In the genomic region with DNA sequence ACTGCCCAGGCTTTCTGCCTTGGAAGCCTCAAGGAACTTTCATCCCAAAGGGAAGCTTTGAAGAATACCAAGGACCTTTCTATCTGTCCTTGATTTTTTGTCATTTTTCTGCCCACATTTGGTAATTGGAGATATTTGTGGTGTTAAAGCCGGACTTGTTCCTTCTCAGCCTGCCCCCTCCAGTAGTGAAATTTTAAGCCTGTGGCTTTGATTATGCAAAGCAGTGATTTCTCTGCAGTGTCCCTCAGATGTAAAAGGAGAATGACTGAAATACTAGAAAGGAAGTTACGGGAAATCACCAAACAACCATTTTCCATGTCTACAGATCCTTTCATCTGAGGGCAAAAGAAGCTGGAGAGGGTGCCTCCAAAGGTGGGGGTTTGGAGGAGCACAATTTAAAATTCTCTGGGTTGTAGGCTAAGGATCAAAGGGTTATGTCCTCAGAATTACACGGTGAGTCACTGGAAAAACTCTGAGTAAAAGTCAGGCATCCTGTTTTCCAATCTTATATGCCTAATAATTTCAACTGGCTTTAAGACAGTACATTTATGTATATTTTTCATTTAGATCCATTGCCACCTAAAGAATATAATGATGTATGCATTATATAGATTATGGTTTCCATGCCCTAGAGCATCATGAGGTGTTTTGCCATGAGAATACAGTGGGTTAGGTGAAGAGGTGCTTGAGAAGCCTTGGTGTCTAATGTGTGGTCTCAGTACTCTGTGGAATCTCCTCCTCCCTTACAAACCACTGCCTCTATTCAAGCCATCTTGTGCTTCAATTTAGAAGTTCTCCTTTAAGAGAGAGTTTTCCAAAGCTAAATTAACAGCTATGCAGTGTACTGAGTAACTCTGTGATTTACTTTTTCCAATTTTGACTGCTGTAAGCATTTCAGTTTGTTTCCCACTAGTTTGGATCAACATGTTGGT, we compare ENCODE assay signal across 11 cellular contexts.
DNase-seq lines count a peak whose midpoint lies in the region; ATAC-seq and FAIRE-seq lines count a peak whose summit lies in the region.
"Had no signal": no experiment of that assay in that cellular context is flagged by ENCODE, and none has a peak within 500 bp of the region (broad histone marks: within the 10 kb centered on the region; RNA-seq: fewer than 3 reads in every experiment).

No MANE protein-coding gene starts in this region.

- peak; percentile 56 for ATAC-seq in GM21825 (IDR thresholded peaks at IDR 0.05; ENCODE audit: unreplicated experiment)
- ATAC-seq in activated CD8-positive, alpha-beta T cell treated with anti-CD3 and anti-CD28 coated beads, Interleukin-2, amount 10 ng/mL, durations not matched to agents 7 days and 5 days, result peak; percentile 39

- H3K9me3 ChIP-seq in small intestine (ENCODE audit: control insufficient read depth, low read depth), result no peaks in the 10 kb centered on the region

- H3K27me3 Mint-ChIP-seq in activated CD8-positive, alpha-beta T cell treated with anti-CD3 and anti-CD28 coated beads, Interleukin-2, amount 10 ng/mL, durations not matched to agents 7 days and 5 days (ENCODE audit: low read depth), result no peaks in the 10 kb centered on the region

- peaks cover 6 to 8% of the 10 kb centered on the region in 2 donors for H3K4me1 ChIP-seq in small intestine (ENCODE audit: control insufficient read depth in 2 of 2, insufficient read depth in 1 of 2, low read depth in 1 of 2, low read length in 1 of 2)

- H3K4me3 Mint-ChIP-seq in activated CD8-positive, alpha-beta T cell treated with anti-CD3 and anti-CD28 coated beads, Interleukin-2, amount 10 ng/mL, durations not matched to agents 7 days and 5 days, result no peak overlapping the region
- H3K4me3 Mint-ChIP-seq: endodermal cell had no signal

- no peak overlapping the region for H3K4me3 ChIP-seq in small intestine (ENCODE audit: low read depth in 1 of 2, low read length in 2 of 2)

- H3K27ac ChIP-seq in small intestine (ENCODE audit: low read depth in 1 of 2, low read length in 1 of 2), result peak overlapping the region in 1 of 2 donors; percentile 11

- POLR2A ChIA-PET in activated CD8-positive, alpha-beta T cell treated with anti-CD3 and anti-CD28 coated beads, Interleukin-2, amount 10 ng/mL, durations not matched to agents 7 days and 5 days (lab: Charles Lee), result no interaction called here

- FAIRE-seq in small intestine (lab: Jason Lieb, UNC), result no peak

- H3K9me3 Mint-ChIP-seq in activated CD8-positive, alpha-beta T cell treated with anti-CD3 and anti-CD28 coated beads, Interleukin-2, amount 10 ng/mL, durations not matched to agents 7 days and 5 days (ENCODE audit: insufficient read depth), result no peaks in the 10 kb centered on the region
- H3K9me3 Mint-ChIP-seq: endodermal cell had no signal

- peaks cover 29% of the 10 kb centered on the region for H3K4me1 Mint-ChIP-seq in activated CD8-positive, alpha-beta T cell treated with anti-CD3 and anti-CD28 coated beads, Interleukin-2, amount 10 ng/mL, durations not matched to agents 7 days and 5 days (ENCODE audit: low read depth)

- DNase-seq in A172 (ENCODE audit: low spot score), result peak; percentile 42
- DNase-seq in activated CD8-positive, alpha-beta T cell treated with anti-CD3 and anti-CD28 coated beads, Interleukin-2, amount 10 ng/mL, durations not matched to agents 7 days and 5 days, result no peak
- peak; percentile 63 for DNase-seq in kidney tubule cell (ENCODE audit: low spot score)
- DNase-seq in activated effector memory CD4-positive, alpha-beta T cell treated with anti-CD3 and anti-CD28 coated beads, Interleukin-2, amount 50 U/mL, for 16 hours, result no peak
- DNase-seq in NCI-H2081 treated with DMSO at 0.1 percent for 48 hours (lab: John Stamatoyannopoulos, UW), result no peak
- no peak for DNase-seq in small intestine
- no peak for DNase-seq in NCI-H345 treated with DMSO at 0.1 percent for 48 hours (lab: John Stamatoyannopoulos, UW; ENCODE audit: unreplicated experiment)
- DNase-seq: endodermal cell, NCI-H1092, SHP77 had no signal

- CTCF ChIA-PET in activated CD8-positive, alpha-beta T cell treated with anti-CD3 and anti-CD28 coated beads, Interleukin-2, amount 10 ng/mL, durations not matched to agents 7 days and 5 days (lab: Charles Lee), result interaction anchor here (0.9 kb wide), 1 partner anchor 237 kb away, joined by 3 read pairs; no protein-coding TSS in a partner anchor

- H3K36me3 ChIP-seq in small intestine (ENCODE audit: control insufficient read depth in 2 of 2, insufficient read depth in 2 of 2, low read length in 2 of 2), result no peaks in the 10 kb centered on the region

- no peaks in the 10 kb centered on the region for H3K27me3 ChIP-seq in small intestine (ENCODE audit: control insufficient read depth in 2 of 2, insufficient read depth in 2 of 2, low read length in 2 of 2)

- H3K36me3 Mint-ChIP-seq in activated CD8-positive, alpha-beta T cell treated with anti-CD3 and anti-CD28 coated beads, Interleukin-2, amount 10 ng/mL, durations not matched to agents 7 days and 5 days (ENCODE audit: low read depth), result peaks cover 2% of the 10 kb centered on the region

- 64 to 74% (median 70%) methylated on average over 3 of the region's 3 CpGs for WGBS in small intestine, 3 donors

- H3K27ac Mint-ChIP-seq in activated CD8-positive, alpha-beta T cell treated with anti-CD3 and anti-CD28 coated beads, Interleukin-2, amount 10 ng/mL, durations not matched to agents 7 days and 5 days, result no peak overlapping the region
- H3K27ac Mint-ChIP-seq: endodermal cell had no signal

Comparison
In these comparisons a context has a peak if more than half of its experiments do, and no peak if none do; other contexts are left out.
1. DNase-seq: peak in A172 (single experiment) and kidney tubule cell (single experiment); none in activated CD8-positive, alpha-beta T cell treated with anti-CD3 and anti-CD28 coated beads, Interleukin-2, amount 10 ng/mL, durations not matched to agents 7 days and 5 days (single experiment), activated effector memory CD4-positive, alpha-beta T cell treated with anti-CD3 and anti-CD28 coated beads, Interleukin-2, amount 50 U/mL, for 16 hours (single experiment), NCI-H2081 treated with DMSO at 0.1 percent for 48 hours (single experiment), small intestine (single experiment) and NCI-H345 treated with DMSO at 0.1 percent for 48 hours (single experiment).